In the genomic region with DNA sequence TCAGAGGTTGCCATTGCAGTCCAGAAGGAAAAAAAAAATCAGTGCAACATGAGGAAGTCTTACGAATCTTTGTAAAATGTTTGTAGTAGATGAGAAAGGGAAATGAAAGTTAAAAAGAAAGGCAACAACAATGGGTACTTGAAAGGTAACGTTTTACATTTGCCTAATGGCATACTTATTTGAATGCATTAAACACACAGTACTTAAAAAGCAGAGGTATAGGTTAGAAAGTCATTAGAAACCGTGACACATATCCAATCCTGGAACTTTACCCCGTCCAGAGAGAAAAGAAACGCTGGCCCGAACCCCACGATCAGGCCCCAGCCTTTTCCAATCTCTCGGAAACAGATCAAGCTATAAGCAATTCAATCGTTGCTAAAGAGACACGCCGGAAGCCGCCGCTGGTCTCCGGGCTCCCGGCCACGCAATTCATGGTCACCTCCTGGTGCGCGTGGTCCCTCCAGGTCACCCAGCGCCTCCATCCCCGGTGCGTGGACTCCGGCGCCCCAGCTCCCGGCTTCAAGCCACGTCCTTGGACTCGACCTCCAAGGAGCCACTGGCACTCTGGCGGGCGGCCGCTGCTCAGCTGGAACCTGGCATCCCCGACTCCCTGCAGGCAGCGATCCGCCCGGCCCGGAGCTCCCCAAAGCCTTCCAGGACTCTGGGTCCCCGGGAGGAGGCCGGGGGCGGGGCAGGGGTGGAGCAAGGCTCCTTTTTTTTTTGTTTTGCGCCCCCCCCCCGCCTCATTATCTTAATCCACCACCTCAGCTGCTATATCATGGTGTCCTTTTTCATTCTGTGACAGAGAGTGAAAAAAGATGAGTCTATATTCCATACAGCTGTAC, we compare ENCODE assay signal across 1 cellular context.
TF ChIP-seq lines count a peak whose summit lies in the region.

TSS of gene SLC18B1 (minus strand) at position 663 of the 845 bp plus-strand sequence. CDS start at position 482, 181 bp downstream.

TF ChIP-seq in HepG2, 621 proteins besides CTCF, POLR2A, EP300 and RAD21 (continued from another document and continues in another):
- TF ChIP-seq, protein P1, sequence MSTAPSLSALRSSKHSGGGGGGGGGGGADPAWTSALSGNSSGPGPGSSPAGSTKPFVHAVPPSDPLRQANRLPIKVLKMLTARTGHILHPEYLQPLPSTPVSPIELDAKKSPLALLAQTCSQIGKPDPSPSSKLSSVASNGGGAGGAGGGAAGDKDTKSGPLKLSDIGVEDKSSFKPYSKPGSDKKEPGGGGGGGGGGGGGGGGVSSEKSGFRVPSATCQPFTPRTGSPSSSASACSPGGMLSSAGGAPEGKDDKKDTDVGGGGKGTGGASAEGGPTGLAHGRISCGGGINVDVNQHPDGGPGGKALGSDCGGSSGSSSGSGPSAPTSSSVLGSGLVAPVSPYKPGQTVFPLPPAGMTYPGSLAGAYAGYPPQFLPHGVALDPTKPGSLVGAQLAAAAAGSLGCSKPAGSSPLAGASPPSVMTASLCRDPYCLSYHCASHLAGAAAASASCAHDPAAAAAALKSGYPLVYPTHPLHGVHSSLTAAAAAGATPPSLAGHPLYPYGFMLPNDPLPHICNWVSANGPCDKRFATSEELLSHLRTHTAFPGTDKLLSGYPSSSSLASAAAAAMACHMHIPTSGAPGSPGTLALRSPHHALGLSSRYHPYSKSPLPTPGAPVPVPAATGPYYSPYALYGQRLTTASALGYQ (CRISPR knock-in tag; IDR thresholded peaks at IDR 0.05): no peak; the same call in 1 of the 2 replicates
- TF ChIP-seq ZNF850 (CRISPR knock-in tag; conservative IDR thresholded peaks at IDR 0.05) (no peak), SOX5 (CRISPR knock-in tag; IDR thresholded peaks at IDR 0.05; ENCODE audit: borderline replicate concordance) (no peak), CCDC6 (CRISPR knock-in tag; IDR thresholded peaks at IDR 0.05) (no peak), ESRRA (CRISPR knock-in tag; IDR thresholded peaks at IDR 0.05; ENCODE audit: low read depth) (peak; percentile 57; the same call in 1 of the 2 replicates), E2F1 (CRISPR knock-in tag; IDR thresholded peaks at IDR 0.05) (0 out of 2 replicates have a peak, but pooled peaks have one; percentile 26), ZNF674 (CRISPR knock-in tag; IDR thresholded peaks at IDR 0.05; ENCODE audit: low read depth) (no peak), FOSL2 (CRISPR knock-in tag; IDR thresholded peaks at IDR 0.05) (peak; percentile 28; the same call in 1 of the 2 replicates), PHB2 (IDR thresholded peaks at IDR 0.05; ENCODE audit: partially characterized antibody) (no peak), ZNF468 (CRISPR knock-in tag; IDR thresholded peaks at IDR 0.05) (no peak), ZNF350 (CRISPR knock-in tag; IDR thresholded peaks at IDR 0.05; ENCODE audit: borderline replicate concordance, low read depth) (peak; percentile 63), MEF2D (CRISPR knock-in tag; IDR thresholded peaks at IDR 0.05) (0 out of 2 replicates have a peak, but pooled peaks have one; percentile 19), ZNF737 (CRISPR knock-in tag; IDR thresholded peaks at IDR 0.05; ENCODE audit: borderline replicate concordance) (no peak), HNF1B (CRISPR knock-in tag; IDR thresholded peaks at IDR 0.05) (peak; percentile 54; the same call in 1 of the 2 replicates), JUNB (CRISPR knock-in tag; IDR thresholded peaks at IDR 0.05; ENCODE audit: borderline replicate concordance) (no peak), KAT2B (IDR thresholded peaks at IDR 0.05; ENCODE audit: borderline replicate concordance, low read depth, low read length) (no peak), ZNF691 (CRISPR knock-in tag; IDR thresholded peaks at IDR 0.05; ENCODE audit: borderline replicate concordance, low read depth) (0 out of 2 replicates have a peak, but pooled peaks have one; percentile 38), AGO2 (optimal IDR thresholded peaks at IDR 0.05; ENCODE audit: low read depth, low read length) (peak; percentile 29), GATAD2A (CRISPR knock-in tag; IDR thresholded peaks at IDR 0.05) (peak; percentile 70; the same call in 1 of the 2 replicates), ZC3H4 (CRISPR knock-in tag; IDR thresholded peaks at IDR 0.05; ENCODE audit: borderline replicate concordance) (no peak), ZMAT3 (CRISPR knock-in tag; conservative IDR thresholded peaks at IDR 0.05) (no peak), REL (CRISPR knock-in tag; conservative IDR thresholded peaks at IDR 0.05) (no peak), ZNF780A (CRISPR knock-in tag; IDR thresholded peaks at IDR 0.05) (no peak), SP2 (CRISPR knock-in tag; IDR thresholded peaks at IDR 0.05) (no peak), ETV5 (CRISPR knock-in tag; IDR thresholded peaks at IDR 0.05; ENCODE audit: borderline replicate concordance) (peak; percentile 64; the same call in 1 of the 2 replicates), ZNF512 (CRISPR knock-in tag; IDR thresholded peaks at IDR 0.05) (0 out of 2 replicates have a peak, but pooled peaks have one; percentile 63), ZNF317 (CRISPR knock-in tag; IDR thresholded peaks at IDR 0.05) (0 out of 2 replicates have a peak, but pooled peaks have one; percentile 6), AKNA (CRISPR knock-in tag; IDR thresholded peaks at IDR 0.05; ENCODE audit: borderline replicate concordance) (no peak)
- TF ChIP-seq, protein P2, sequence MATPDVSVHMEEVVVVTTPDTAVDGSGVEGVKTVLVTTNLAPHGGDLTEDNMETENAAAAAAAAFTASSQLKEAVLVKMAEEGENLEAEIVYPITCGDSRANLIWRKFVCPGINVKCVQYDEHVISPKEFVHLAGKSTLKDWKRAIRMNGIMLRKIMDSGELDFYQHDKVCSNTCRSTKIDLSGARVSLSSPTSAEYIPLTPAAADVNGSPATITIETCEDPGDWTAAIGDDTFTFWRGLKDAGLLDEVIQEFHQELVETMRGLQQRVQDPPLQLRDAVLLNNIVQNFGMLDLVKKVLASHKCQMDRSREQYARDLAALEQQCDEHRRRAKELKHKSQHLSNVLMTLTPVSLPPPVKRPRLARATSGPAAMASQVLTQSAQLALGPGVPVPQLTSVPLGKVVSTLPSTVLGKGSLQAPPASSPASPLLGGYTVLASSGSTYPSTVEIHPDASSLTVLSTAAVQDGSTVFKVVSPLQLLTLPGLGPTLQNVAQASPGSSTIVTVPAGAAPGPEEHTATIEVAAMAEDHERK (CRISPR knock-in tag; IDR thresholded peaks at IDR 0.05; ENCODE audit: low read depth): no peak
- TF ChIP-seq, protein P3, sequence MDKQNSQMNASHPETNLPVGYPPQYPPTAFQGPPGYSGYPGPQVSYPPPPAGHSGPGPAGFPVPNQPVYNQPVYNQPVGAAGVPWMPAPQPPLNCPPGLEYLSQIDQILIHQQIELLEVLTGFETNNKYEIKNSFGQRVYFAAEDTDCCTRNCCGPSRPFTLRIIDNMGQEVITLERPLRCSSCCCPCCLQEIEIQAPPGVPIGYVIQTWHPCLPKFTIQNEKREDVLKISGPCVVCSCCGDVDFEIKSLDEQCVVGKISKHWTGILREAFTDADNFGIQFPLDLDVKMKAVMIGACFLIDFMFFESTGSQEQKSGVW (CRISPR knock-in tag; IDR thresholded peaks at IDR 0.05; ENCODE audit: borderline replicate concordance): no peak
- TF ChIP-seq, protein P4, sequence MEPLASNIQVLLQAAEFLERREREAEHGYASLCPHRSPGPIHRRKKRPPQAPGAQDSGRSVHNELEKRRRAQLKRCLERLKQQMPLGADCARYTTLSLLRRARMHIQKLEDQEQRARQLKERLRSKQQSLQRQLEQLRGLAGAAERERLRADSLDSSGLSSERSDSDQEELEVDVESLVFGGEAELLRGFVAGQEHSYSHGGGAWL (CRISPR knock-in tag; IDR thresholded peaks at IDR 0.05): peak; percentile 62; the same call in 1 of the 2 replicates
- TF ChIP-seq, protein P5, sequence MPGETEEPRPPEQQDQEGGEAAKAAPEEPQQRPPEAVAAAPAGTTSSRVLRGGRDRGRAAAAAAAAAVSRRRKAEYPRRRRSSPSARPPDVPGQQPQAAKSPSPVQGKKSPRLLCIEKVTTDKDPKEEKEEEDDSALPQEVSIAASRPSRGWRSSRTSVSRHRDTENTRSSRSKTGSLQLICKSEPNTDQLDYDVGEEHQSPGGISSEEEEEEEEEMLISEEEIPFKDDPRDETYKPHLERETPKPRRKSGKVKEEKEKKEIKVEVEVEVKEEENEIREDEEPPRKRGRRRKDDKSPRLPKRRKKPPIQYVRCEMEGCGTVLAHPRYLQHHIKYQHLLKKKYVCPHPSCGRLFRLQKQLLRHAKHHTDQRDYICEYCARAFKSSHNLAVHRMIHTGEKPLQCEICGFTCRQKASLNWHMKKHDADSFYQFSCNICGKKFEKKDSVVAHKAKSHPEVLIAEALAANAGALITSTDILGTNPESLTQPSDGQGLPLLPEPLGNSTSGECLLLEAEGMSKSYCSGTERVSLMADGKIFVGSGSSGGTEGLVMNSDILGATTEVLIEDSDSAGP (CRISPR knock-in tag; IDR thresholded peaks at IDR 0.05; ENCODE audit: borderline replicate concordance): peak; percentile 82; the same call in 1 of the 2 replicates
- TF ChIP-seq, protein P6, sequence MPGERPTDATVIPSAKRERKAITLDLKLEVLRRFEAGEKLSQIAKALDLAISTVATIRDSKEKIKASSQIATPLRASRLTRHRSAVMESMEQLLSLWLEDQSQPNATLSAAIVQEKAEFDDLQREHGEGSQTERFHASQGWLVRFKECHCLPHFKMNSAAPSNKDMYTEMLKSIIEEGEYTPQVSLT (CRISPR knock-in tag; IDR thresholded peaks at IDR 0.05; ENCODE audit: borderline replicate concordance, low read depth): no peak
